ENCODE assay signal across 15 cellular contexts in the genomic region with DNA sequence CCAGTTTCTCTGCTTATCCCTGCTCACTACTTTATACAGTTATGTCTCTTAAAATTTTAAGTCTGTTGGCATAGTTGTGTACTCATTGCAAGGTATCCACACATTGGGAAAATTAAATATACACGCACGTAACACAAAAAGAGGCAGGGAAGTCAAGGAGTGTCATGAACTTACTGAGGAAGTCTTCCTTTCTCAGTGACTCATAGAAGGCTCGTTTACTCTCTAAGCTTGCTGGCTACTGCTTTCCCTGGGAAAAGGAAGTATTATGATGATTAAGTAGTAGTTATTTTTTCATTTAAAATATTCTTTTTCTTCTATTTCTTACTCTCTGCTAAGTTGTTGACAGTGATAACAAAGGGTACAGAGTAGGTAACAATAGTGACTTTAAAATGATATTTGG.
DNase-seq lines count a peak whose midpoint lies in the region; ATAC-seq and TF ChIP-seq lines count a peak whose summit lies in the region.
"Had no signal": no experiment of that assay in that cellular context is flagged by ENCODE, and none has a peak within 500 bp of the region (broad histone marks: within the 10 kb centered on the region; RNA-seq: fewer than 3 reads in every experiment).

No MANE protein-coding gene starts in this region.

- no peaks in the 10 kb centered on the region for H3K27me3 Mint-ChIP-seq in activated naive CD4-positive, alpha-beta T cell treated with anti-CD3 and anti-CD28 coated beads, Interleukin-2, amount 10 ng/mL, durations not matched to agents 7 days and 5 days
- H3K27me3 Mint-ChIP-seq: activated CD8-positive, alpha-beta memory T cell treated with anti-CD3 and anti-CD28 coated beads, Interleukin-2, amount 10 ng/mL, durations not matched to agents 7 days and 5 days; activated naive CD8-positive, alpha-beta T cell treated with anti-CD3 and anti-CD28 coated beads, Interleukin-2, amount 10 ng/mL, durations not matched to agents 7 days and 5 days had no signal

- H3K4me3 ChIP-seq in RWPE2 (ENCODE audit: severe bottlenecking): no peak overlapping the region
- H3K4me3 ChIP-seq: psoas muscle had no signal

- H3K36me3 ChIP-seq in RWPE2 (ENCODE audit: low read depth): no peaks in the 10 kb centered on the region

- peaks cover 8% of the 10 kb centered on the region for H3K9me3 ChIP-seq in RWPE2 (ENCODE audit: severe bottlenecking)
- H3K9me3 ChIP-seq: psoas muscle had no signal

- H3K27me3 ChIP-seq in RWPE2 (ENCODE audit: insufficient read depth, poor library complexity, severe bottlenecking): no peaks in the 10 kb centered on the region

- no peak for TF ChIP-seq CTCF in RWPE2 (IDR thresholded peaks at IDR 0.05; ENCODE audit: poor library complexity, severe bottlenecking)

- DNase-seq in GM03348 (ENCODE audit: low spot score): peak; percentile 48
- no peak for DNase-seq in RWPE2 (ENCODE audit: low spot score)
- peak; percentile 5 for DNase-seq in fibroblast of gingiva (ENCODE audit: low read depth)
- peak; percentile 76 for DNase-seq in pulmonary artery endothelial cell (ENCODE audit: low read depth, low spot score)
- DNase-seq in activated naive CD4-positive, alpha-beta T cell treated with anti-CD3 and anti-CD28 coated beads, Interleukin-2, amount 10 ng/mL, durations not matched to agents 7 days and 5 days: no peak
- DNase-seq: activated CD8-positive, alpha-beta memory T cell treated with anti-CD3 and anti-CD28 coated beads, Interleukin-2, amount 10 ng/mL, durations not matched to agents 7 days and 5 days; activated naive CD8-positive, alpha-beta T cell treated with anti-CD3 and anti-CD28 coated beads, Interleukin-2, amount 10 ng/mL, durations not matched to agents 7 days and 5 days; CD4-positive, alpha-beta memory T cell; NCI-H1417 treated with DMSO at 0.1 percent for 48 hours; NCI-H526 treated with DMSO at 0.1 percent for 48 hours; psoas muscle; SHP77 had no signal

- H3K4me1 ChIP-seq in RWPE2 (ENCODE audit: insufficient read depth, poor library complexity, severe bottlenecking): peaks cover 15% of the 10 kb centered on the region

- H3K4me1 Mint-ChIP-seq in activated naive CD4-positive, alpha-beta T cell treated with anti-CD3 and anti-CD28 coated beads, Interleukin-2, amount 10 ng/mL, durations not matched to agents 7 days and 5 days: no peaks in the 10 kb centered on the region
- H3K4me1 Mint-ChIP-seq: activated CD8-positive, alpha-beta memory T cell treated with anti-CD3 and anti-CD28 coated beads, Interleukin-2, amount 10 ng/mL, durations not matched to agents 7 days and 5 days; activated naive CD8-positive, alpha-beta T cell treated with anti-CD3 and anti-CD28 coated beads, Interleukin-2, amount 10 ng/mL, durations not matched to agents 7 days and 5 days; CD4-positive, alpha-beta memory T cell had no signal

- H3K9me3 Mint-ChIP-seq in activated naive CD4-positive, alpha-beta T cell treated with anti-CD3 and anti-CD28 coated beads, Interleukin-2, amount 10 ng/mL, durations not matched to agents 7 days and 5 days: peaks cover 10% of the 10 kb centered on the region

- no peak overlapping the region for H3K27ac ChIP-seq in RWPE2 (ENCODE audit: poor library complexity, severe bottlenecking)
- H3K27ac ChIP-seq: psoas muscle had no signal

- H3K27ac Mint-ChIP-seq in activated naive CD4-positive, alpha-beta T cell treated with anti-CD3 and anti-CD28 coated beads, Interleukin-2, amount 10 ng/mL, durations not matched to agents 7 days and 5 days: no peak overlapping the region
- H3K27ac Mint-ChIP-seq: activated CD8-positive, alpha-beta memory T cell treated with anti-CD3 and anti-CD28 coated beads, Interleukin-2, amount 10 ng/mL, durations not matched to agents 7 days and 5 days; activated naive CD8-positive, alpha-beta T cell treated with anti-CD3 and anti-CD28 coated beads, Interleukin-2, amount 10 ng/mL, durations not matched to agents 7 days and 5 days; CD4-positive, alpha-beta memory T cell had no signal

- CTCF ChIA-PET in activated naive CD4-positive, alpha-beta T cell treated with anti-CD3 and anti-CD28 coated beads, Interleukin-2, amount 10 ng/mL, durations not matched to agents 7 days and 5 days (lab: Charles Lee): no interaction called here

- H3K4me3 Mint-ChIP-seq in activated naive CD4-positive, alpha-beta T cell treated with anti-CD3 and anti-CD28 coated beads, Interleukin-2, amount 10 ng/mL, durations not matched to agents 7 days and 5 days: no peak overlapping the region
- H3K4me3 Mint-ChIP-seq: activated CD8-positive, alpha-beta memory T cell treated with anti-CD3 and anti-CD28 coated beads, Interleukin-2, amount 10 ng/mL, durations not matched to agents 7 days and 5 days; activated naive CD8-positive, alpha-beta T cell treated with anti-CD3 and anti-CD28 coated beads, Interleukin-2, amount 10 ng/mL, durations not matched to agents 7 days and 5 days; CD4-positive, alpha-beta memory T cell had no signal

- H3K36me3 Mint-ChIP-seq in activated naive CD4-positive, alpha-beta T cell treated with anti-CD3 and anti-CD28 coated beads, Interleukin-2, amount 10 ng/mL, durations not matched to agents 7 days and 5 days: peaks cover 1% of the 10 kb centered on the region
- H3K36me3 Mint-ChIP-seq: activated CD8-positive, alpha-beta memory T cell treated with anti-CD3 and anti-CD28 coated beads, Interleukin-2, amount 10 ng/mL, durations not matched to agents 7 days and 5 days; activated naive CD8-positive, alpha-beta T cell treated with anti-CD3 and anti-CD28 coated beads, Interleukin-2, amount 10 ng/mL, durations not matched to agents 7 days and 5 days; CD4-positive, alpha-beta memory T cell had no signal

- ATAC-seq in RWPE2 (ENCODE audit: low read depth) (peak; percentile 89), HG03469 (IDR thresholded peaks at IDR 0.05; ENCODE audit: unreplicated experiment) (no peak), HG03565 (IDR thresholded peaks at IDR 0.05; ENCODE audit: unreplicated experiment) (no peak), HG03135 (IDR thresholded peaks at IDR 0.05; ENCODE audit: unreplicated experiment) (no peak)
- ATAC-seq: activated CD8-positive, alpha-beta memory T cell treated with anti-CD3 and anti-CD28 coated beads, Interleukin-2, amount 10 ng/mL, durations not matched to agents 7 days and 5 days; psoas muscle had no signal

Comparison
In these comparisons a context has a peak if more than half of its experiments do, and no peak if none do; other contexts are left out.
1. DNase-seq: peak in GM03348 (single experiment), fibroblast of gingiva (single experiment) and pulmonary artery endothelial cell (single experiment); none in RWPE2 (single experiment) and activated naive CD4-positive, alpha-beta T cell treated with anti-CD3 and anti-CD28 coated beads, Interleukin-2, amount 10 ng/mL, durations not matched to agents 7 days and 5 days (single experiment).